Comparison of ENCODE assay signal across 16 cellular contexts in genomic region chr16:17265177-17265576, GRCh38.
A peak's percentile ranks its signal among the peaks of the same experiment; 100 is the strongest.
DNase-seq lines count a peak whose midpoint lies in the region; ATAC-seq and TF ChIP-seq lines count a peak whose summit lies in the region.
"Had no signal": no experiment of that assay in that cellular context is flagged by ENCODE, and none has a peak within 500 bp of the region (broad histone marks: within the 10 kb centered on the region; RNA-seq: fewer than 3 reads in every experiment).

No MANE protein-coding gene starts in this region.

- peaks cover 1% of the 10 kb centered on the region; the same call in 1 of the 2 replicates for H3K4me1 ChIP-seq in IMR-90 (ENCODE audit: control insufficient read depth, insufficient read depth, low read length)
- H3K4me1 ChIP-seq: HAP-1 had no signal

- CTCF ChIA-PET in IMR-90 (lab: Yijun Ruan, JAX) = interaction anchor here (0.7 kb wide), 1 partner anchor 24 kb away, joined by 3 read pairs; no protein-coding TSS in a partner anchor

- no peak overlapping the region for H2AFZ ChIP-seq in IMR-90 (replicated peaks; ENCODE audit: low read length, poor library complexity)
- H2AFZ ChIP-seq: GM23248 had no signal

- H3K27ac ChIP-seq in IMR-90 (ENCODE audit: insufficient read depth, low read length) = no peak overlapping the region
- H3K27ac ChIP-seq: BLaER1, GM23248 had no signal

- H2AK5ac ChIP-seq in IMR-90 (ENCODE audit: low read depth, low read length) = no peak overlapping the region

- no peaks in the 10 kb centered on the region for H3K9me3 ChIP-seq in IMR-90 (ENCODE audit: control insufficient read depth, insufficient read depth, low read length)
- H3K9me3 ChIP-seq: BLaER1 had no signal

- H3K18ac ChIP-seq in IMR-90 (ENCODE audit: low read depth, low read length) = no peak overlapping the region

- H3K36me3 ChIP-seq in IMR-90 (ENCODE audit: control insufficient read depth, insufficient read depth, low read length) = no peaks in the 10 kb centered on the region
- H3K36me3 ChIP-seq: HAP-1 had no signal

- no peak for TF ChIP-seq RAD21 in IMR-90 (IDR thresholded peaks at IDR 0.05; ENCODE audit: low read length)

- BruUV-seq in IMR-90 (replicated peaks; lab: Mats Ljungman, UMichigan) = no TSS peak

- in situ Hi-C loops in IMR-90 (cut with MboI; ENCODE audit: low sequenced_read_pairs) = no loop called here

- no peak overlapping the region for H4K91ac ChIP-seq in IMR-90 (ENCODE audit: insufficient read depth, low read depth, low read length)

- ATAC-seq in IMR-90 (ENCODE audit: low read depth) (no peak), HG02623 (IDR thresholded peaks at IDR 0.05; ENCODE audit: unreplicated experiment) (no peak), GM18511 (IDR thresholded peaks at IDR 0.05; ENCODE audit: unreplicated experiment) (no peak)

- H3K79me1 ChIP-seq in IMR-90 (ENCODE audit: low read depth in 1 of 2, low read length in 2 of 2) = peaks cover under 1 to 4% of the 10 kb centered on the region in 2 experiments

- H3K4me3 ChIP-seq in IMR-90 (ENCODE audit: insufficient read depth, low read depth, low read length) = no peak overlapping the region
- H3K4me3 ChIP-seq: BLaER1, GM23248, HAP-1 had no signal

- POLR2A ChIA-PET in IMR-90 (lab: Charles Lee; ENCODE audit: unreplicated experiment) = no interaction called here

- no peak overlapping the region for H3K23ac ChIP-seq in IMR-90 (ENCODE audit: low read depth, low read length)

- no peak overlapping the region for H3K4ac ChIP-seq in IMR-90 (ENCODE audit: low read depth, low read length)

- no peak overlapping the region for H2BK15ac ChIP-seq in IMR-90 (ENCODE audit: low read depth, low read length)

- no peak overlapping the region for H2BK120ac ChIP-seq in IMR-90 (ENCODE audit: low read depth, low read length)

- dilution Hi-C loops in IMR-90 (cut with HindIII; ENCODE audit: low sequenced_read_pairs, unreplicated experiment) = no loop called here

- intact Hi-C loops in IMR-90 (cut with micrococcal nuclease) = loop anchor here (10.0 kb wide), 1 partner anchor 60 kb away; no protein-coding TSS in a partner anchor

- no peak overlapping the region for H3K9ac ChIP-seq in IMR-90 (ENCODE audit: low read depth, low read length)
- H3K9ac ChIP-seq: BLaER1, GM23248 had no signal

- no peaks in the 10 kb centered on the region for H3K27me3 ChIP-seq in IMR-90 (ENCODE audit: control insufficient read depth, insufficient read depth, low read length)
- H3K27me3 ChIP-seq: BLaER1 had no signal

- H2BK20ac ChIP-seq in IMR-90 (ENCODE audit: low read depth, low read length) = no peak overlapping the region

- TF ChIP-seq POLR2A in IMR-90 (IDR thresholded peaks at IDR 0.05; ENCODE audit: low read depth, low read length) = no peak

- no peak overlapping the region for H3K14ac ChIP-seq in IMR-90 (replicated peaks; ENCODE audit: low read depth, low read length)

- H2BK5ac ChIP-seq in IMR-90 (ENCODE audit: low read depth, low read length, poor library complexity, severe bottlenecking) = no peak overlapping the region

- H4K5ac ChIP-seq in IMR-90 (ENCODE audit: low read depth, low read length) = no peak overlapping the region

- H3K9me1 ChIP-seq in IMR-90 (ENCODE audit: insufficient read depth, low read length) = peaks cover 4% of the 10 kb centered on the region; the same call in 1 of the 2 replicates

- no peak overlapping the region for H4K8ac ChIP-seq in IMR-90 (ENCODE audit: low read depth in 2 of 2, low read length in 2 of 2)

- H3K56ac ChIP-seq in IMR-90 (ENCODE audit: extremely low read depth, insufficient read depth, low read length) = no peak overlapping the region

- H3K4me2 ChIP-seq in IMR-90 (ENCODE audit: low read depth, low read length) = no peak overlapping the region
- H3K4me2 ChIP-seq: BLaER1 had no signal

- WGBS in IMR-90 (ENCODE audit: extremely low coverage in 2 of 2, insufficient read length in 1 of 2), 2 experiments = no CpG with 5 or more reads among the region's 1 CpG

- no peak overlapping the region for H2AK9ac ChIP-seq in IMR-90 (replicated peaks; ENCODE audit: low read depth, low read length, poor library complexity)

- DNase-seq in NCI-H510A treated with DMSO at 0.1 percent for 48 hours (lab: John Stamatoyannopoulos, UW) (peak; percentile 38), NCI-H510A (lab: John Stamatoyannopoulos, UW) (no peak), Ammon's horn (ENCODE audit: low spot score) (peak; percentile 14), IMR-90 (no peak), NCI-H2171 treated with DMSO at 0.1 percent for 48 hours (lab: John Stamatoyannopoulos, UW) (peak; percentile 61)
- DNase-seq: ACHN; Calu3; CD4-positive, alpha-beta memory T cell; DMS79 treated with DMSO at 0.1 percent for 48 hours; GF-D8; GM23248; KBM-7 had no signal

- TF ChIP-seq CTCF in IMR-90 (conservative IDR thresholded peaks at IDR 0.05; ENCODE audit: low read depth, low read length) = no peak

- H4K20me1 ChIP-seq in IMR-90 (ENCODE audit: insufficient read depth, low read length) = peaks cover 10% of the 10 kb centered on the region

TF ChIP-seq in IMR-90, 13 proteins besides CTCF, POLR2A, EP300 and RAD21:
- TF ChIP-seq CEBPB (IDR thresholded peaks at IDR 0.05; ENCODE audit: low read depth, low read length) (peak; percentile 82), ELK1 (IDR thresholded peaks at IDR 0.05; ENCODE audit: borderline replicate concordance, low read depth, low read length) (no peak)

Comparison
In these comparisons a context has a peak if more than half of its experiments do, and no peak if none do; other contexts are left out.
1. DNase-seq: peak in NCI-H510A treated with DMSO at 0.1 percent for 48 hours (single experiment), Ammon's horn (single experiment) and NCI-H2171 treated with DMSO at 0.1 percent for 48 hours (single experiment); none in NCI-H510A (single experiment) and IMR-90 (single experiment).